In the genomic region with DNA sequence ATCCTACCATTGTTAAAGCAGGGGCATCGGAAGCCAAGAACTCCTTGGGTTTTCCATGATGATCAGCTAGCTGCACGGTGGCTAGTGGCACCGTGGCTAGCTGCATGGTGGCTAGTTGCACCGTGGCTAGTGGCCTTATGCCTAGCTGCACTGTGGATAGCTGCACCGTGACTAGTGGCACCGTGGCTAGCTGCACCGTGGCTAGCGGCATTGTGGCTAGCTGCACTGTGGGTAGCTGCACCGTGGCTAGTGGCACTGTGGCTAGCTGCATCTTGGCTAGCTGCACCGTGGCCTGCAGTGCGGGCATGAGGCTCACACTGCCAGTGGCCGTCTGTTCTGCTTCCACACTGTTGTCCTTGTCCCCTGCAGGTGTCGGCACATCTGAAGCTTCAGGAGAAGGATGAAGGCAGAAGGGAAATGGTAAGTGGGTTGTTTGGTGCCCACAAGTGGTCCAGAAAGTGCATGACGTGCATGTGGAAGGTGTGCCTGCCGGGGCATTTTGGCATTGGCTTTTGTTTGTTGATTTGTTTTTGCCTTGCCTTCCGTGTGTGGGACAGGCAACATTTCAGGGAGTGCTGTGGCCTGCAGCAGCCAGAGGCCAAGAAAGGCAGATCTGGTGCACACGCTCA, we compare ENCODE assay signal across 1 cellular context.
A peak's percentile ranks its signal among the peaks of the same experiment; 100 is the strongest.
TF ChIP-seq lines count a peak whose summit lies in the region.

No MANE protein-coding gene starts in this region.

TF ChIP-seq in K562, 482 proteins besides CTCF, POLR2A, EP300 and RAD21:
- TF ChIP-seq, protein P1, sequence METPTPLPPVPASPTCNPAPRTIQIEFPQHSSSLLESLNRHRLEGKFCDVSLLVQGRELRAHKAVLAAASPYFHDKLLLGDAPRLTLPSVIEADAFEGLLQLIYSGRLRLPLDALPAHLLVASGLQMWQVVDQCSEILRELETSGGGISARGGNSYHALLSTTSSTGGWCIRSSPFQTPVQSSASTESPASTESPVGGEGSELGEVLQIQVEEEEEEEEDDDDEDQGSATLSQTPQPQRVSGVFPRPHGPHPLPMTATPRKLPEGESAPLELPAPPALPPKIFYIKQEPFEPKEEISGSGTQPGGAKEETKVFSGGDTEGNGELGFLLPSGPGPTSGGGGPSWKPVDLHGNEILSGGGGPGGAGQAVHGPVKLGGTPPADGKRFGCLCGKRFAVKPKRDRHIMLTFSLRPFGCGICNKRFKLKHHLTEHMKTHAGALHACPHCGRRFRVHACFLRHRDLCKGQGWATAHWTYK (CRISPR knock-in tag; IDR thresholded peaks at IDR 0.05): peak; percentile 77; the same call in 1 of the 2 replicates
- no peak for TF ChIP-seq GTF2F1 (IDR thresholded peaks at IDR 0.05; ENCODE audit: low read depth, low read length)
